ENCODE assay signal across 34 cellular contexts in genomic region chr19:8880864-8881488, GRCh38. TPM values are rescaled to one million over a fixed set of nuclear protein-coding genes. Genes with fewer than 3 reads are reported as not detected.
"Had no signal": no experiment of that assay in that cellular context is flagged by ENCODE, and none has a peak within 500 bp of the region (broad histone marks: within the 10 kb centered on the region; RNA-seq: fewer than 3 reads in every experiment).

No MANE protein-coding gene starts in this region.

- ATAC-seq: effector memory CD8-positive, alpha-beta T cell; esophagus mucosa; gastrocnemius medialis; heart right ventricle; left cardiac atrium; left lung; left ventricle myocardium superior; lower lobe of right lung; mucosa of descending colon had no signal

- H3K4me1 ChIP-seq: colonic mucosa, esophagus squamous epithelium, gastrocnemius medialis, heart right ventricle, left lung, lower lobe of right lung had no signal

- H3K27ac ChIP-seq: colonic mucosa, epithelial cell of prostate, esophagus squamous epithelium, gastrocnemius medialis, heart right ventricle, left lung, lower lobe of right lung had no signal

- DNase-seq: colonic mucosa; cortex of kidney; effector CD8-positive, alpha-beta T cell; effector memory CD8-positive, alpha-beta T cell; endodermal cell; erythroblast; esophagus squamous epithelium; foreskin fibroblast; foreskin melanocyte; gastrocnemius medialis; glutamatergic neuron; head of caudate nucleus; heart right ventricle; hippocampal formation; left cardiac atrium; left lung; left ventricle myocardium superior; lower lobe of right lung; mesenchymal stem cell; mucosa of descending colon; naive B cell had no signal

- H3K9me3 ChIP-seq: colonic mucosa, esophagus squamous epithelium, gastrocnemius medialis, lower lobe of right lung had no signal

- FAIRE-seq: endometrium, islet of Langerhans, keratinocyte had no signal

- H3K4me3 ChIP-seq: colonic mucosa, esophagus squamous epithelium, gastrocnemius medialis, heart right ventricle, left lung, lower lobe of right lung, mucosa of descending colon had no signal

- H3K27me3 ChIP-seq: colonic mucosa, gastrocnemius medialis had no signal

- H3K36me3 ChIP-seq: colonic mucosa, esophagus squamous epithelium, gastrocnemius medialis, heart right ventricle, left lung, lower lobe of right lung had no signal

RNA-seq across cellular contexts. Expression of gene MBD3L1, which starts 48.8 kb away (rescaled TPM):
- total RNA-seq: colonic mucosa, dermis microvascular lymphatic vessel endothelial cell, endodermal cell, esophagus mucosa, esophagus squamous epithelium, gastrocnemius medialis, glomerular endothelial cell, heart right ventricle, kidney epithelial cell, left cardiac atrium, left lung, left ventricle myocardium superior, lower leg skin, lower lobe of right lung, lung microvascular endothelial cell, mesenteric fat pad, mesothelial cell of epicardium, mucosa of descending colon, myocyte had no signal
- polyA plus RNA-seq: heart right ventricle, keratinocyte had no signal
